In the genomic region with DNA sequence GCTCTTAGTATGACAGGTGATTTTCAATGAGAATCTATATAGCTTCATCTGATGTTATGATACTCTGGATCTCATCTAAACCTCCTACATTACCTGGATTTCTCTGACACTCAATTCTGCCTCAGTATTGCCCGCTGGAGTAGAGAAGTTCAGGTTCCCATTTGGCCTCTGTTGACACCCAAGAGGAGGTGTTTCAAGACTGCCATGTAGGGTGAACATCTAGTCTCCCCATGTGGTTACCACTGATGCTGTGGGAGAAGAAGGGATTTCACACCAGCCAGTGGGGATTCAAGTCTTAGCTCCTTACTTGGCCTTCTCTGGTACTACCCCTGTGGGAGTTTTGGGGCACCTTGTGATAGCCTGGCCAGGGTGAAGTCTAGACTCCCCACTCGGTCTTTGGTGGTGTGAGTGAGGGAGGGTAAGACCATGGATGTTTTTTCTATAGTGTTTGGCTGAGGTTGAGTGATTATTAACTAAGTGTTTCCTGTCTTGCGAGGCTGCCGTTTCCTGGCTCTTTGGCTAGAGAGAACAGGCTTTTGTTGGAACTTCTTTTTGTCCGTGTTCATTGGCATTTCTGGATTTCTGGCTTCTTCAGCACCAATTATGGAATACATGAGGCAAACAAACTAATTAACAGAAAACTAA, we compare ENCODE assay signal across 1 cellular context.
TF ChIP-seq lines count a peak whose summit lies in the region.

No MANE protein-coding gene starts in this region.

TF ChIP-seq in HepG2, 621 proteins besides CTCF, POLR2A, EP300 and RAD21 (continued from another document and continues in another):
- TF ChIP-seq MLXIP (CRISPR knock-in tag; IDR thresholded peaks at IDR 0.05; ENCODE audit: borderline replicate concordance) = no peak
- TF ChIP-seq ZNF501 (CRISPR knock-in tag; IDR thresholded peaks at IDR 0.05) = no peak
- TF ChIP-seq, protein P1, sequence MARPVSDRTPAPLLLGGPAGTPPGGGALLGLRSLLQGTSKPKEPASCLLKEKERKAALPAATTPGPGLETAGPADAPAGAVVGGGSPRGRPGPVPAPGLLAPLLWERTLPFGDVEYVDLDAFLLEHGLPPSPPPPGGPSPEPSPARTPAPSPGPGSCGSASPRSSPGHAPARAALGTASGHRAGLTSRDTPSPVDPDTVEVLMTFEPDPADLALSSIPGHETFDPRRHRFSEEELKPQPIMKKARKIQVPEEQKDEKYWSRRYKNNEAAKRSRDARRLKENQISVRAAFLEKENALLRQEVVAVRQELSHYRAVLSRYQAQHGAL (CRISPR knock-in tag; IDR thresholded peaks at IDR 0.05; ENCODE audit: not compliant biosample characterization) = no peak
- no peak for TF ChIP-seq TRIM22 (IDR thresholded peaks at IDR 0.05)
- no peak for TF ChIP-seq SNAI1 (CRISPR knock-in tag; IDR thresholded peaks at IDR 0.05; ENCODE audit: borderline replicate concordance)
- no peak for TF ChIP-seq ZNF256 (CRISPR knock-in tag; conservative IDR thresholded peaks at IDR 0.05)
- TF ChIP-seq HHEX (CRISPR knock-in tag; IDR thresholded peaks at IDR 0.05) = no peak
- TF ChIP-seq RNF2 (conservative IDR thresholded peaks at IDR 0.05; ENCODE audit: low read depth) = no peak
- no peak for TF ChIP-seq POLR2AphosphoS2 (IDR thresholded peaks at IDR 0.05; ENCODE audit: low read depth, low read length)
- no peak for TF ChIP-seq FUBP1 (CRISPR knock-in tag; IDR thresholded peaks at IDR 0.05; ENCODE audit: borderline replicate concordance)
- no peak for TF ChIP-seq FOXA1 (IDR thresholded peaks at IDR 0.05)
- no peak for TF ChIP-seq FOXA1 (CRISPR knock-in tag; IDR thresholded peaks at IDR 0.05)
- TF ChIP-seq BCL6 (CRISPR knock-in tag; IDR thresholded peaks at IDR 0.05) = no peak
- no peak for TF ChIP-seq TCF12 (IDR thresholded peaks at IDR 0.05)
- TF ChIP-seq TCF12 (CRISPR knock-in tag; IDR thresholded peaks at IDR 0.05) = no peak
- 0 out of 2 replicates have a peak, but pooled peaks have one; percentile 17 for TF ChIP-seq ZNF644 (CRISPR knock-in tag; IDR thresholded peaks at IDR 0.05; ENCODE audit: low read depth)
- TF ChIP-seq MAZ (IDR thresholded peaks at IDR 0.05; ENCODE audit: borderline replicate concordance, low read depth, low read length) = no peak
- no peak for TF ChIP-seq MAZ (CRISPR knock-in tag; IDR thresholded peaks at IDR 0.05; ENCODE audit: low read depth)
- no peak for TF ChIP-seq RFX5 (IDR thresholded peaks at IDR 0.05; ENCODE audit: low read depth, low read length)
- no peak for TF ChIP-seq HNRNPK (IDR thresholded peaks at IDR 0.05; ENCODE audit: low read depth, low read length, poor library complexity, severe bottlenecking)
- TF ChIP-seq ARNT2 (CRISPR knock-in tag; IDR thresholded peaks at IDR 0.05; ENCODE audit: low read depth) = no peak
- no peak for TF ChIP-seq SIN3A (IDR thresholded peaks at IDR 0.05; ENCODE audit: borderline replicate concordance, low read depth, low read length)
- TF ChIP-seq, protein P2, sequence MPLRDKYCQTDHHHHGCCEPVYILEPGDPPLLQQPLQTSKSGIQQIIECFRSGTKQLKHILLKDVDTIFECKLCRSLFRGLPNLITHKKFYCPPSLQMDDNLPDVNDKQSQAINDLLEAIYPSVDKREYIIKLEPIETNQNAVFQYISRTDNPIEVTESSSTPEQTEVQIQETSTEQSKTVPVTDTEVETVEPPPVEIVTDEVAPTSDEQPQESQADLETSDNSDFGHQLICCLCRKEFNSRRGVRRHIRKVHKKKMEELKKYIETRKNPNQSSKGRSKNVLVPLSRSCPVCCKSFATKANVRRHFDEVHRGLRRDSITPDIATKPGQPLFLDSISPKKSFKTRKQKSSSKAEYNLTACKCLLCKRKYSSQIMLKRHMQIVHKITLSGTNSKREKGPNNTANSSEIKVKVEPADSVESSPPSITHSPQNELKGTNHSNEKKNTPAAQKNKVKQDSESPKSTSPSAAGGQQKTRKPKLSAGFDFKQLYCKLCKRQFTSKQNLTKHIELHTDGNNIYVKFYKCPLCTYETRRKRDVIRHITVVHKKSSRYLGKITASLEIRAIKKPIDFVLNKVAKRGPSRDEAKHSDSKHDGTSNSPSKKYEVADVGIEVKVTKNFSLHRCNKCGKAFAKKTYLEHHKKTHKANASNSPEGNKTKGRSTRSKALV (CRISPR knock-in tag; IDR thresholded peaks at IDR 0.05) = no peak
- no peak for TF ChIP-seq CCAR2 (optimal IDR thresholded peaks at IDR 0.05; ENCODE audit: low read depth, low read length)
- no peak for TF ChIP-seq GRHL1 (CRISPR knock-in tag; conservative IDR thresholded peaks at IDR 0.05)
- no peak for TF ChIP-seq SP4 (CRISPR knock-in tag; IDR thresholded peaks at IDR 0.05)
- TF ChIP-seq ZEB1 (IDR thresholded peaks at IDR 0.05; ENCODE audit: insufficient replicate concordance, low read depth) = no peak
- TF ChIP-seq BORCS8-MEF2B (CRISPR knock-in tag; IDR thresholded peaks at IDR 0.05) = no peak
- no peak for TF ChIP-seq NFE2L2 (IDR thresholded peaks at IDR 0.05; ENCODE audit: low read length)
- no peak for TF ChIP-seq ZFP90 (CRISPR knock-in tag; IDR thresholded peaks at IDR 0.05; ENCODE audit: borderline replicate concordance)
- TF ChIP-seq, protein P3, sequence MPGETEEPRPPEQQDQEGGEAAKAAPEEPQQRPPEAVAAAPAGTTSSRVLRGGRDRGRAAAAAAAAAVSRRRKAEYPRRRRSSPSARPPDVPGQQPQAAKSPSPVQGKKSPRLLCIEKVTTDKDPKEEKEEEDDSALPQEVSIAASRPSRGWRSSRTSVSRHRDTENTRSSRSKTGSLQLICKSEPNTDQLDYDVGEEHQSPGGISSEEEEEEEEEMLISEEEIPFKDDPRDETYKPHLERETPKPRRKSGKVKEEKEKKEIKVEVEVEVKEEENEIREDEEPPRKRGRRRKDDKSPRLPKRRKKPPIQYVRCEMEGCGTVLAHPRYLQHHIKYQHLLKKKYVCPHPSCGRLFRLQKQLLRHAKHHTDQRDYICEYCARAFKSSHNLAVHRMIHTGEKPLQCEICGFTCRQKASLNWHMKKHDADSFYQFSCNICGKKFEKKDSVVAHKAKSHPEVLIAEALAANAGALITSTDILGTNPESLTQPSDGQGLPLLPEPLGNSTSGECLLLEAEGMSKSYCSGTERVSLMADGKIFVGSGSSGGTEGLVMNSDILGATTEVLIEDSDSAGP (CRISPR knock-in tag; IDR thresholded peaks at IDR 0.05; ENCODE audit: borderline replicate concordance) = no peak
- no peak for TF ChIP-seq CENPBD1 (CRISPR knock-in tag; IDR thresholded peaks at IDR 0.05; ENCODE audit: borderline replicate concordance, low read depth)
- no peak for TF ChIP-seq PAWR (CRISPR knock-in tag; IDR thresholded peaks at IDR 0.05; ENCODE audit: borderline replicate concordance)
- no peak for TF ChIP-seq MTA1 (CRISPR knock-in tag; IDR thresholded peaks at IDR 0.05; ENCODE audit: borderline replicate concordance)
- no peak for TF ChIP-seq MYNN (CRISPR knock-in tag; IDR thresholded peaks at IDR 0.05; ENCODE audit: low read depth)
- no peak for TF ChIP-seq FOXC1 (CRISPR knock-in tag; IDR thresholded peaks at IDR 0.05; ENCODE audit: borderline replicate concordance)
- peak; percentile 29; the same call in 1 of the 2 replicates for TF ChIP-seq ZMYM3 (CRISPR knock-in tag; IDR thresholded peaks at IDR 0.05)
- peak; percentile 61; the same call in 1 of the 2 replicates for TF ChIP-seq AHDC1 (CRISPR knock-in tag; IDR thresholded peaks at IDR 0.05; ENCODE audit: borderline replicate concordance)
